Comparison of ENCODE assay signal across 1 cellular context in the genomic region with DNA sequence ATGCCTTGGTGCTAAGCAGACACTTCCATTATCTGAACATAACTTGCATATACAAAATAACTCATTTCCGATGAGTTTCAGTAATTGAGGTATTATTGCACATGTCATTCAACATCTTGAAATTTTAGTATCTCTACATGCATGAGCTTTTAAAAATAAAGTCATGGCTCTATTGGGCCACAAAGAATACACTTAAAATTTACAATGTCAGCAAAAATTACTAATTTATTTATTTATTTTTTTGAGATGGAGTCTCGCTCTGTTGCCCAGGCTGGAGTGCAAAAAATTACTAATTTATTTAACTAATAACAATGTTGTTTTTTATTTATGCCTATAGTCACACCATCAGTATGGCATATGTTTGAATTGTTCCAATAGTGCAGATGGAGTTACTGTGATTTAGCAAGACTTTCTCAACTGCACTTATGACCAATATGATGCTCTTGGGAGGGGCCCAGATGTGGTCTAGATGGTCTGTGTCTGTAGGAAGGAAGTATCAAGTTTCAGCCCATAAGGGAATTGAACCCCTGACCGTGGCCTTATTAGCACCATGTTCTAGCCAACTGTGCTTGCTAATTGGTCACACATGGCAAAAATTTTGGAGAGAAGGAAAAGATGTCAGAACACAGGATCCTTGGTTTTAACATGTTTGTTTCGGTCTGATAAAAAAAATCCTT.
A peak's percentile ranks its signal among the peaks of the same experiment; 100 is the strongest.
TF ChIP-seq lines count a peak whose summit lies in the region.

No MANE protein-coding gene starts in this region.

TF ChIP-seq in K562, 482 proteins besides CTCF, POLR2A, EP300 and RAD21 (continued from another document):
- TF ChIP-seq RREB1 (CRISPR knock-in tag; IDR thresholded peaks at IDR 0.05), result no peak
- no peak for TF ChIP-seq RFX7 (CRISPR knock-in tag; IDR thresholded peaks at IDR 0.05)
- TF ChIP-seq, protein P1, sequence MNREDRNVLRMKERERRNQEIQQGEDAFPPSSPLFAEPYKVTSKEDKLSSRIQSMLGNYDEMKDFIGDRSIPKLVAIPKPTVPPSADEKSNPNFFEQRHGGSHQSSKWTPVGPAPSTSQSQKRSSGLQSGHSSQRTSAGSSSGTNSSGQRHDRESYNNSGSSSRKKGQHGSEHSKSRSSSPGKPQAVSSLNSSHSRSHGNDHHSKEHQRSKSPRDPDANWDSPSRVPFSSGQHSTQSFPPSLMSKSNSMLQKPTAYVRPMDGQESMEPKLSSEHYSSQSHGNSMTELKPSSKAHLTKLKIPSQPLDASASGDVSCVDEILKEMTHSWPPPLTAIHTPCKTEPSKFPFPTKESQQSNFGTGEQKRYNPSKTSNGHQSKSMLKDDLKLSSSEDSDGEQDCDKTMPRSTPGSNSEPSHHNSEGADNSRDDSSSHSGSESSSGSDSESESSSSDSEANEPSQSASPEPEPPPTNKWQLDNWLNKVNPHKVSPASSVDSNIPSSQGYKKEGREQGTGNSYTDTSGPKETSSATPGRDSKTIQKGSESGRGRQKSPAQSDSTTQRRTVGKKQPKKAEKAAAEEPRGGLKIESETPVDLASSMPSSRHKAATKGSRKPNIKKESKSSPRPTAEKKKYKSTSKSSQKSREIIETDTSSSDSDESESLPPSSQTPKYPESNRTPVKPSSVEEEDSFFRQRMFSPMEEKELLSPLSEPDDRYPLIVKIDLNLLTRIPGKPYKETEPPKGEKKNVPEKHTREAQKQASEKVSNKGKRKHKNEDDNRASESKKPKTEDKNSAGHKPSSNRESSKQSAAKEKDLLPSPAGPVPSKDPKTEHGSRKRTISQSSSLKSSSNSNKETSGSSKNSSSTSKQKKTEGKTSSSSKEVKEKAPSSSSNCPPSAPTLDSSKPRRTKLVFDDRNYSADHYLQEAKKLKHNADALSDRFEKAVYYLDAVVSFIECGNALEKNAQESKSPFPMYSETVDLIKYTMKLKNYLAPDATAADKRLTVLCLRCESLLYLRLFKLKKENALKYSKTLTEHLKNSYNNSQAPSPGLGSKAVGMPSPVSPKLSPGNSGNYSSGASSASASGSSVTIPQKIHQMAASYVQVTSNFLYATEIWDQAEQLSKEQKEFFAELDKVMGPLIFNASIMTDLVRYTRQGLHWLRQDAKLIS (CRISPR knock-in tag; IDR thresholded peaks at IDR 0.05), result no peak
- TF ChIP-seq PRPF4 (IDR thresholded peaks at IDR 0.05; ENCODE audit: insufficient read depth, low read depth, low read length, poor library complexity, severe bottlenecking), result no peak
- TF ChIP-seq SP2 (IDR thresholded peaks at IDR 0.05; ENCODE audit: extremely low read depth, low read depth, low read length, poor library complexity, severe bottlenecking), result no peak
- TF ChIP-seq FOXK1 (CRISPR knock-in tag; IDR thresholded peaks at IDR 0.05; ENCODE audit: borderline replicate concordance), result no peak
- TF ChIP-seq ETS1 (conservative IDR thresholded peaks at IDR 0.05; ENCODE audit: control insufficient read depth, low read depth, low read length), result no peak
- TF ChIP-seq SMARCE1 (IDR thresholded peaks at IDR 0.05), result no peak
- TF ChIP-seq POLR2G (IDR thresholded peaks at IDR 0.05; ENCODE audit: low read depth, low read length), result no peak
- TF ChIP-seq ZNF217 (CRISPR knock-in tag; IDR thresholded peaks at IDR 0.05), result no peak
- no peak for TF ChIP-seq HDAC6 (IDR thresholded peaks at IDR 0.05; ENCODE audit: low read depth, low read length)
- TF ChIP-seq XRCC3 (IDR thresholded peaks at IDR 0.05), result no peak
- peak; percentile 81 for TF ChIP-seq MAFK (IDR thresholded peaks at IDR 0.05; ENCODE audit: low read length)
- TF ChIP-seq, protein P2, sequence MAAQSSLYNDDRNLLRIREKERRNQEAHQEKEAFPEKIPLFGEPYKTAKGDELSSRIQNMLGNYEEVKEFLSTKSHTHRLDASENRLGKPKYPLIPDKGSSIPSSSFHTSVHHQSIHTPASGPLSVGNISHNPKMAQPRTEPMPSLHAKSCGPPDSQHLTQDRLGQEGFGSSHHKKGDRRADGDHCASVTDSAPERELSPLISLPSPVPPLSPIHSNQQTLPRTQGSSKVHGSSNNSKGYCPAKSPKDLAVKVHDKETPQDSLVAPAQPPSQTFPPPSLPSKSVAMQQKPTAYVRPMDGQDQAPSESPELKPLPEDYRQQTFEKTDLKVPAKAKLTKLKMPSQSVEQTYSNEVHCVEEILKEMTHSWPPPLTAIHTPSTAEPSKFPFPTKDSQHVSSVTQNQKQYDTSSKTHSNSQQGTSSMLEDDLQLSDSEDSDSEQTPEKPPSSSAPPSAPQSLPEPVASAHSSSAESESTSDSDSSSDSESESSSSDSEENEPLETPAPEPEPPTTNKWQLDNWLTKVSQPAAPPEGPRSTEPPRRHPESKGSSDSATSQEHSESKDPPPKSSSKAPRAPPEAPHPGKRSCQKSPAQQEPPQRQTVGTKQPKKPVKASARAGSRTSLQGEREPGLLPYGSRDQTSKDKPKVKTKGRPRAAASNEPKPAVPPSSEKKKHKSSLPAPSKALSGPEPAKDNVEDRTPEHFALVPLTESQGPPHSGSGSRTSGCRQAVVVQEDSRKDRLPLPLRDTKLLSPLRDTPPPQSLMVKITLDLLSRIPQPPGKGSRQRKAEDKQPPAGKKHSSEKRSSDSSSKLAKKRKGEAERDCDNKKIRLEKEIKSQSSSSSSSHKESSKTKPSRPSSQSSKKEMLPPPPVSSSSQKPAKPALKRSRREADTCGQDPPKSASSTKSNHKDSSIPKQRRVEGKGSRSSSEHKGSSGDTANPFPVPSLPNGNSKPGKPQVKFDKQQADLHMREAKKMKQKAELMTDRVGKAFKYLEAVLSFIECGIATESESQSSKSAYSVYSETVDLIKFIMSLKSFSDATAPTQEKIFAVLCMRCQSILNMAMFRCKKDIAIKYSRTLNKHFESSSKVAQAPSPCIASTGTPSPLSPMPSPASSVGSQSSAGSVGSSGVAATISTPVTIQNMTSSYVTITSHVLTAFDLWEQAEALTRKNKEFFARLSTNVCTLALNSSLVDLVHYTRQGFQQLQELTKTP (IDR thresholded peaks at IDR 0.05; ENCODE audit: low read depth in 1 of 2, partially characterized antibody in 2 of 2), result no peak
- no peak for TF ChIP-seq KLF13 (tag; IDR thresholded peaks at IDR 0.05; ENCODE audit: borderline replicate concordance, low read depth)
- peak; percentile 68 for TF ChIP-seq C11orf30 (IDR thresholded peaks at IDR 0.05; ENCODE audit: low read depth)
- no peak for TF ChIP-seq TSC22D4 (tag; IDR thresholded peaks at IDR 0.05)
